ENCODE assay signal across 13 cellular contexts in genomic region chr6:20205722-20206154, GRCh38. TPM values are rescaled to one million over a fixed set of nuclear protein-coding genes. Genes with fewer than 3 reads are reported as not detected.
DNase-seq lines count a peak whose midpoint lies in the region; TF ChIP-seq lines count a peak whose summit lies in the region.
"Had no signal": no experiment of that assay in that cellular context is flagged by ENCODE, and none has a peak within 500 bp of the region (broad histone marks: within the 10 kb centered on the region; RNA-seq: fewer than 3 reads in every experiment).

No MANE protein-coding gene starts in this region.

- TF ChIP-seq CTCF in H9 (conservative IDR thresholded peaks at IDR 0.05) (no peak), nephron progenitor cell (IDR thresholded peaks at IDR 0.05) (no peak), thyroid gland (IDR thresholded peaks at IDR 0.05) (no peak)

- H3K27ac ChIP-seq in H9 (ENCODE audit: insufficient read length, low read depth, low read length) (no peak overlapping the region), mesenchymal stem cell (ENCODE audit: low read length, poor library complexity, severe bottlenecking) (no peak overlapping the region), thyroid gland (no peak overlapping the region)
- H3K27ac ChIP-seq: C4-2B had no signal

- H3K9me3 Mint-ChIP-seq in H9, result no peaks in the 10 kb centered on the region
- no peaks in the 10 kb centered on the region for H3K9me3 Mint-ChIP-seq in activated CD4-positive, alpha-beta memory T cell treated with anti-CD3 and anti-CD28 coated beads, Interleukin-2, amount 10 ng/mL, durations not matched to agents 7 days and 5 days
- H3K9me3 Mint-ChIP-seq in nephron progenitor cell, result no peaks in the 10 kb centered on the region
- H3K9me3 Mint-ChIP-seq: endodermal cell had no signal

- no peak overlapping the region for H4K5ac ChIP-seq in H9 (ENCODE audit: insufficient read length, low read depth, low read length)

- no peak overlapping the region for H3K4ac ChIP-seq in H9 (ENCODE audit: low read depth, low read length)
- H3K4ac ChIP-seq in mesenchymal stem cell (ENCODE audit: low read depth in 1 of 2, low read length in 2 of 2), result no peak overlapping the region

- intact Hi-C loops in thyroid gland (cut with DNase I), result no loop called here

- H3K4me3 ChIP-seq in mesenchymal stem cell (ENCODE audit: insufficient read depth in 1 of 2, low read depth in 1 of 2, low read length in 2 of 2), result no peak overlapping the region
- H3K4me3 ChIP-seq in thyroid gland (replicated peaks in 1 of 3), result no peak overlapping the region

- no peak overlapping the region for H3K18ac ChIP-seq in H9 (ENCODE audit: insufficient read length, low read depth, low read length)
- no peak overlapping the region for H3K18ac ChIP-seq in mesenchymal stem cell (ENCODE audit: low read depth in 1 of 2, low read length in 2 of 2)

- no CpG with 5 or more reads among the region's 6 CpGs for WGBS in H9 (ENCODE audit: extremely low coverage, insufficient read length, low lambda C conversion rate)
- 55% methylated on average over 6 of the region's 6 CpGs for WGBS in mesenchymal stem cell
- WGBS in thyroid gland, 2 donors, result 74 to 89% methylated on average over 6 of the region's 6 CpGs

- H3K36me3 ChIP-seq in mesenchymal stem cell (ENCODE audit: control insufficient read depth in 1 of 2, insufficient read depth in 2 of 2, low read depth in 1 of 2, low read length in 2 of 2) (no peaks in the 10 kb centered on the region), thyroid gland (no peaks in the 10 kb centered on the region)

- H3K9ac ChIP-seq in H9 (ENCODE audit: extremely low read depth, insufficient read length, low read length) (no peak overlapping the region), mesenchymal stem cell (ENCODE audit: low read length) (no peak overlapping the region)

- H4K91ac ChIP-seq in H9 (ENCODE audit: insufficient read length, low read depth, low read length) (peak overlapping the region; percentile 1), mesenchymal stem cell (ENCODE audit: low read length) (peak overlapping the region; percentile 3)

- H3K4me3 Mint-ChIP-seq in H9, result no peak overlapping the region
- H3K4me3 Mint-ChIP-seq in activated CD4-positive, alpha-beta memory T cell treated with anti-CD3 and anti-CD28 coated beads, Interleukin-2, amount 10 ng/mL, durations not matched to agents 7 days and 5 days, result peak overlapping the region; percentile 81
- no peak overlapping the region for H3K4me3 Mint-ChIP-seq in nephron progenitor cell
- H3K4me3 Mint-ChIP-seq: endodermal cell had no signal

- no peak overlapping the region for H2BK20ac ChIP-seq in H9 (ENCODE audit: low read depth, low read length, poor library complexity, severe bottlenecking)

- H3K9me3 ChIP-seq in H9 (ENCODE audit: control insufficient read depth, low read depth, low read length), result no peaks in the 10 kb centered on the region
- H3K9me3 ChIP-seq in mesenchymal stem cell (ENCODE audit: control insufficient read depth, low read length), result no peaks in the 10 kb centered on the region
- H3K9me3 ChIP-seq in thyroid gland, result no peaks in the 10 kb centered on the region

- no peaks in the 10 kb centered on the region for H3K27me3 ChIP-seq in H9 (ENCODE audit: insufficient read depth, low read length)
- H3K27me3 ChIP-seq in mesenchymal stem cell (ENCODE audit: control insufficient read depth in 1 of 2, insufficient read depth in 1 of 2, low read length in 2 of 2), result no peaks in the 10 kb centered on the region
- no peaks in the 10 kb centered on the region for H3K27me3 ChIP-seq in thyroid gland

- H3T11ph ChIP-seq in H9 (ENCODE audit: low read length), result no peak overlapping the region

- CTCF ChIA-PET in activated CD4-positive, alpha-beta memory T cell treated with anti-CD3 and anti-CD28 coated beads, Interleukin-2, amount 10 ng/mL, durations not matched to agents 7 days and 5 days (lab: Charles Lee), result no interaction called here

- no peak overlapping the region for H2BK12ac ChIP-seq in H9 (ENCODE audit: insufficient read length, low read depth, low read length)
- H2BK12ac ChIP-seq in mesenchymal stem cell (ENCODE audit: low read length in 2 of 2), result peak overlapping the region in 1 of 2 experiments; percentile 8

- no peak overlapping the region for H3K4me2 ChIP-seq in H9 (ENCODE audit: insufficient read depth, insufficient read length, low read length)
- H3K4me2 ChIP-seq in mesenchymal stem cell (ENCODE audit: low read length, poor library complexity, severe bottlenecking), result no peak overlapping the region

- H3K27me3 Mint-ChIP-seq in H9 (ENCODE audit: low read depth) (no peaks in the 10 kb centered on the region), nephron progenitor cell (ENCODE audit: low read depth, poor library complexity) (peaks cover 15% of the 10 kb centered on the region)
- H3K27me3 Mint-ChIP-seq in activated CD4-positive, alpha-beta memory T cell treated with anti-CD3 and anti-CD28 coated beads, Interleukin-2, amount 10 ng/mL, durations not matched to agents 7 days and 5 days, result no peaks in the 10 kb centered on the region

- H3K4me1 Mint-ChIP-seq in H9 (peaks cover 41 to 47% of the 10 kb centered on the region in 2 experiments), nephron progenitor cell (peaks cover 62% of the 10 kb centered on the region)
- H3K4me1 Mint-ChIP-seq in activated CD4-positive, alpha-beta memory T cell treated with anti-CD3 and anti-CD28 coated beads, Interleukin-2, amount 10 ng/mL, durations not matched to agents 7 days and 5 days, result peaks cover 87% of the 10 kb centered on the region

- H3K79me1 ChIP-seq in H9 (ENCODE audit: insufficient read depth, low read depth, low read length, poor library complexity, severe bottlenecking) (no peaks in the 10 kb centered on the region), mesenchymal stem cell (replicated peaks; ENCODE audit: low read length, poor library complexity, severe bottlenecking) (peaks cover 11% of the 10 kb centered on the region)

- H3K23ac ChIP-seq in H9 (ENCODE audit: insufficient read length, low read depth, low read length), result no peak overlapping the region
- H3K23ac ChIP-seq in mesenchymal stem cell (ENCODE audit: low read length in 2 of 2), result no peak overlapping the region

- no peak overlapping the region for H2BK15ac ChIP-seq in H9 (ENCODE audit: low read depth, low read length)
- peak overlapping the region; percentile 68 for H2BK15ac ChIP-seq in mesenchymal stem cell (ENCODE audit: low read depth, poor library complexity, severe bottlenecking)

- DNase-seq in AML-193 (lab: John Stamatoyannopoulos, UW), result peak; percentile 29 to 45
- no peak for DNase-seq in H9
- DNase-seq in activated CD4-positive, alpha-beta memory T cell treated with anti-CD3 and anti-CD28 coated beads, Interleukin-2, amount 10 ng/mL, durations not matched to agents 7 days and 5 days, result no peak
- DNase-seq in mesenchymal stem cell, result peak; percentile 22
- no peak for DNase-seq in nephron progenitor cell
- DNase-seq in H4 (ENCODE audit: low spot score), result no peak
- DNase-seq in NCI-H2107 treated with DMSO at 0.1 percent for 48 hours (lab: John Stamatoyannopoulos, UW; ENCODE audit: unreplicated experiment), result no peak
- no peak for DNase-seq in thyroid gland
- DNase-seq: activated effector memory CD4-positive, alpha-beta T cell treated with anti-CD3 and anti-CD28 coated beads, Interleukin-2, amount 50 U/mL, for 16 hours; endodermal cell; hippocampal formation; NCI-H1105 treated with DMSO at 0.1 percent for 48 hours had no signal

- no peak overlapping the region for H2BK5ac ChIP-seq in H9 (ENCODE audit: insufficient read length, low read length)
- no peak overlapping the region for H2BK5ac ChIP-seq in mesenchymal stem cell (ENCODE audit: low read depth, low read length, poor library complexity, severe bottlenecking)

- no peak overlapping the region for H3K56ac ChIP-seq in H9 (ENCODE audit: insufficient read length, low read depth, low read length)

- H2BK120ac ChIP-seq in H9 (ENCODE audit: low read depth, low read length, poor library complexity, severe bottlenecking), result no peak overlapping the region
- no peak overlapping the region for H2BK120ac ChIP-seq in mesenchymal stem cell (ENCODE audit: low read depth, low read length)

- no peaks in the 10 kb centered on the region for H4K20me1 ChIP-seq in H9 (ENCODE audit: control insufficient read depth, insufficient read depth, insufficient read length)

- no peak overlapping the region for H4K8ac ChIP-seq in H9 (replicated peaks; ENCODE audit: insufficient read length, low read depth, low read length)
- no peak overlapping the region for H4K8ac ChIP-seq in mesenchymal stem cell (ENCODE audit: low read length)

- peaks cover 3% of the 10 kb centered on the region; the same call in 1 of the 2 replicates for H3K79me2 ChIP-seq in H9 (ENCODE audit: insufficient read depth, low read length)

- H2AFZ ChIP-seq in H9 (ENCODE audit: low read length), result no peak overlapping the region
- no peak overlapping the region for H2AFZ ChIP-seq in mesenchymal stem cell (ENCODE audit: low read depth, low read length)

- H3K36me3 Mint-ChIP-seq in H9 (ENCODE audit: insufficient read depth in 1 of 3, low read depth in 3 of 3) (0 out of 7 replicates have a peak, but pooled peaks cover 0 to under 1% (median 0%) of the 10 kb centered on the region in 3 experiments), nephron progenitor cell (ENCODE audit: low read depth) (no peaks in the 10 kb centered on the region)
- peaks cover 18% of the 10 kb centered on the region for H3K36me3 Mint-ChIP-seq in activated CD4-positive, alpha-beta memory T cell treated with anti-CD3 and anti-CD28 coated beads, Interleukin-2, amount 10 ng/mL, durations not matched to agents 7 days and 5 days (ENCODE audit: low read depth)

- no peaks in the 10 kb centered on the region for H3K23me2 ChIP-seq in H9 (ENCODE audit: insufficient read length, low read depth, low read length, poor library complexity, severe bottlenecking)

- peak overlapping the region; percentile 41 for H2AK5ac ChIP-seq in H9 (ENCODE audit: insufficient read length, low read length)
- H2AK5ac ChIP-seq in mesenchymal stem cell (ENCODE audit: low read length, severe bottlenecking), result no peak overlapping the region

- peaks cover 8% of the 10 kb centered on the region; the same call in 1 of the 2 replicates for H3K4me1 ChIP-seq in H9 (ENCODE audit: insufficient read depth, low read length)
- H3K4me1 ChIP-seq in mesenchymal stem cell (ENCODE audit: control insufficient read depth, insufficient read depth, low read depth, low read length), result peaks cover 3% of the 10 kb centered on the region
- peaks cover 20 to 60% of the 10 kb centered on the region in 2 donors for H3K4me1 ChIP-seq in thyroid gland

- H3K27ac Mint-ChIP-seq in H9 (peak overlapping the region in 1 of 3 experiments; percentile 10; a peak in 1 of 7 replicates), nephron progenitor cell (no peak overlapping the region)
- peak overlapping the region; percentile 92 for H3K27ac Mint-ChIP-seq in activated CD4-positive, alpha-beta memory T cell treated with anti-CD3 and anti-CD28 coated beads, Interleukin-2, amount 10 ng/mL, durations not matched to agents 7 days and 5 days
- H3K27ac Mint-ChIP-seq: endodermal cell had no signal

- H3K14ac ChIP-seq in H9 (ENCODE audit: insufficient read depth, low read length) (no peak overlapping the region), mesenchymal stem cell (ENCODE audit: low read length in 2 of 2) (no peak overlapping the region)

- POLR2A ChIA-PET in activated CD4-positive, alpha-beta memory T cell treated with anti-CD3 and anti-CD28 coated beads, Interleukin-2, amount 10 ng/mL, durations not matched to agents 7 days and 5 days (lab: Charles Lee), result interaction anchor here (2.3 kb wide), 1 partner anchor 31 kb away, joined by 10 read pairs; no protein-coding TSS in a partner anchor

- no peak for TF ChIP-seq POLR2A in thyroid gland (IDR thresholded peaks at IDR 0.05)

RNA-seq across cellular contexts. Expression of gene MBOAT1, which starts 6.5 kb away (rescaled TPM):
- total RNA-seq in H9 (2021) (9.6 and 9.9 TPM in 2 replicates), thyroid gland (10 to 100 TPM in 3 of 4 donors, 1 to 10 TPM in 1; 9.6 to 24.3 (median 12.6) TPM)
- 10 to 100 TPM; 25.5 to 27.1 TPM for total RNA-seq in activated CD4-positive, alpha-beta memory T cell treated with anti-CD3 and anti-CD28 coated beads, Interleukin-2, amount 10 ng/mL, durations not matched to agents 7 days and 5 days
- polyA plus RNA-seq in mesenchymal stem cell (2013, experiment 1 of 2), result 2.7 TPM
- 2.9 TPM for polyA plus RNA-seq in mesenchymal stem cell (2013, experiment 2 of 2)
- total RNA-seq in H4 (2014; rRNA removed; shearing (Covaris generic)), result 12.3 and 13.0 TPM in 2 replicates

Comparison
In these comparisons a context has a peak if more than half of its experiments do, and no peak if none do; other contexts are left out.
1. DNase-seq: peak in AML-193 (2 of 2) and mesenchymal stem cell (single experiment); none in H9 (single experiment), activated CD4-positive, alpha-beta memory T cell treated with anti-CD3 and anti-CD28 coated beads, Interleukin-2, amount 10 ng/mL, durations not matched to agents 7 days and 5 days (single experiment), nephron progenitor cell (single experiment), H4 (single experiment), NCI-H2107 treated with DMSO at 0.1 percent for 48 hours (single experiment) and thyroid gland (0 of 2).